In genomic region chr1:72186733-72187307, GRCh38 we compare ENCODE assay signal across 11 cellular contexts.
DNase-seq lines count a peak whose midpoint lies in the region; ATAC-seq and TF ChIP-seq lines count a peak whose summit lies in the region.
"Had no signal": no experiment of that assay in that cellular context is flagged by ENCODE, and none has a peak within 500 bp of the region (broad histone marks: within the 10 kb centered on the region; RNA-seq: fewer than 3 reads in every experiment).

No MANE protein-coding gene starts in this region.

- no peak overlapping the region for H3K27ac ChIP-seq in Karpas-422 (ENCODE audit: low read length)
- H3K27ac ChIP-seq: KMS-11, neutrophil had no signal

- peak; percentile 35 for ATAC-seq in HG02885 (IDR thresholded peaks at IDR 0.05; ENCODE audit: poor library complexity, unreplicated experiment)
- no peak for ATAC-seq in activated CD4-positive, CD25-positive, alpha-beta regulatory T cell treated with anti-CD3 and anti-CD28 coated beads, Interleukin-2, amount 50 U/mL, for 24 hours
- ATAC-seq: activated T-helper 17 cell treated with anti-CD3 and anti-CD28 coated beads, Interleukin-2, amount 50 U/mL, for 72 hours had no signal

- H3K4me3 ChIP-seq in adipocyte (ENCODE audit: low read length) (no peak overlapping the region), kidney epithelial cell (ENCODE audit: low read depth, low read length) (no peak overlapping the region), Karpas-422 (ENCODE audit: low read length) (no peak overlapping the region)

- no peaks in the 10 kb centered on the region for H3K9me2 ChIP-seq in Karpas-422 (replicated peaks; ENCODE audit: insufficient read depth, low read length)

- no peaks in the 10 kb centered on the region for H4K20me1 ChIP-seq in Karpas-422 (ENCODE audit: insufficient read depth, low read depth, low read length)

- no peaks in the 10 kb centered on the region for H3K36me3 ChIP-seq in adipocyte (ENCODE audit: control insufficient read depth, insufficient read depth, low read length, severe bottlenecking)
- no peaks in the 10 kb centered on the region for H3K36me3 ChIP-seq in kidney epithelial cell (ENCODE audit: control insufficient read depth, insufficient read depth, low read length)
- H3K36me3 ChIP-seq in Karpas-422 (ENCODE audit: insufficient read depth, low read length): no peaks in the 10 kb centered on the region
- H3K36me3 ChIP-seq: neutrophil had no signal

- TF ChIP-seq CTCF in kidney epithelial cell (IDR thresholded peaks at IDR 0.05; ENCODE audit: insufficient read depth, low read length, poor library complexity, severe bottlenecking): peak; percentile 59

- H3K9ac ChIP-seq in adipocyte (ENCODE audit: low read length) (no peak overlapping the region), Karpas-422 (ENCODE audit: low read length) (no peak overlapping the region)
- H3K9ac ChIP-seq: KMS-11 had no signal

- H3K27me3 ChIP-seq in adipocyte (replicated peaks; ENCODE audit: control insufficient read depth, insufficient read depth, low read length) (no peaks in the 10 kb centered on the region), kidney epithelial cell (ENCODE audit: control insufficient read depth, insufficient read depth, low read length) (no peaks in the 10 kb centered on the region), Karpas-422 (ENCODE audit: low read length) (no peaks in the 10 kb centered on the region)
- H3K27me3 ChIP-seq: neutrophil had no signal

- no peaks in the 10 kb centered on the region for H3K79me2 ChIP-seq in Karpas-422 (ENCODE audit: low read length)

- H3K9me3 ChIP-seq in adipocyte (ENCODE audit: control insufficient read depth, low read length) (no peaks in the 10 kb centered on the region), Karpas-422 (ENCODE audit: low read length) (peaks cover 34% of the 10 kb centered on the region; the same call in 1 of the 2 replicates)
- H3K9me3 ChIP-seq: neutrophil had no signal

- peaks cover 37% of the 10 kb centered on the region for H3K4me1 ChIP-seq in adipocyte (ENCODE audit: control insufficient read depth, insufficient read depth, low read length)
- H3K4me1 ChIP-seq in Karpas-422 (ENCODE audit: low read length): no peaks in the 10 kb centered on the region

- H3K4me2 ChIP-seq in Karpas-422 (ENCODE audit: low read depth, low read length, poor library complexity, severe bottlenecking): no peak overlapping the region
- H3K4me2 ChIP-seq: KMS-11 had no signal

- H2AFZ ChIP-seq in Karpas-422 (ENCODE audit: low read length): no peak overlapping the region

- DNase-seq in AG20443 (ENCODE audit: low spot score) (peak; percentile 16), adipocyte (ENCODE audit: low read depth) (peak; percentile 67), kidney epithelial cell (ENCODE audit: low read depth) (no peak), amygdala (lab: John Stamatoyannopoulos, UW) (no peak), Karpas-422 (no peak), SIG-M5 (lab: John Stamatoyannopoulos, UW) (no peak)

Comparison
In these comparisons a context has a peak if more than half of its experiments do, and no peak if none do; other contexts are left out.
1. DNase-seq: peak in AG20443 (single experiment) and adipocyte (single experiment); none in kidney epithelial cell (single experiment), amygdala (0 of 56), Karpas-422 (single experiment) and SIG-M5 (single experiment).